In the genomic region with DNA sequence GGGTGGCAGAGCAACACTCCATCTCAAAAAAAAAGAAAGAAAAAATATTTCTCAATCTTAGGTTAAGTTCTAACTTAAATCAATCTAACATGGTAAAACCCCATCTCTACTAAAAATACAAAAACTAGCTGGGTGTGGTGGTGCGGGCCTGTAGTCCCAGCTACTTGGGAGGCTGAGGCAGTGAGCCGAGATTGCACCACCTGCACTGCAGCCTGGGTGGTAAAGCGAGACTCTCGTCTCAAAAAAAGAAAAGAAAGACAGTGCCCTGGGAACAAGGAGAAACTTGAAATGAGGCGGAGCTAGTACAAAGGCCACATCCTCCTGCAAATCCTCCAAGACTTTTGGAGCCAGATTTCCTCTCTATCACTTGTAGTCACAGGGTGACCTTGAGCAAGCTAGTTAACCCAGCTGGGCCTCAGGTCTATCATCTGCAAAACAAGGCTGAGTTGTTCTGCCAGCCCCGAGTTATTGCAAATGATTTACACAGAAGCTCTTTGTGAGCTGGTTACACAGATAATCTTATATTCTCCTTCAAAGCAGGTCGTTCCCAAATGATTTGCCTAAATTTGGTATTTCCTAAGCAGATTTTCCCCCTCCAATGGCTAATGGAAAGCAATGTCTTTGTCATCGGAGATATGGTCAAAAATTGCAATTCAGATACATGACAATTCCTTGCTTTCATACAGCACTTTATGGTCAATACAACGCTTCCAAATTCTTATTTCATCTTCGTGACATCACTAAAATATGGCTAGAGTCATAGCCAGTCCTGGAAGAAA, we compare ENCODE assay signal across 1 cellular context.
TF ChIP-seq lines count a peak whose summit lies in the region.

No MANE protein-coding gene starts in this region.

TF ChIP-seq in HepG2, 621 proteins besides CTCF, POLR2A, EP300 and RAD21 (continued from another document):
- TF ChIP-seq TCF7 (IDR thresholded peaks at IDR 0.05; ENCODE audit: low read depth) (no peak), ZNF121 (CRISPR knock-in tag; IDR thresholded peaks at IDR 0.05) (no peak), ZNF33A (CRISPR knock-in tag; IDR thresholded peaks at IDR 0.05; ENCODE audit: borderline replicate concordance) (no peak), NFATC3 (CRISPR knock-in tag; IDR thresholded peaks at IDR 0.05) (no peak), RBFOX2 (IDR thresholded peaks at IDR 0.05; ENCODE audit: low read depth, low read length) (no peak), ZNF292 (CRISPR knock-in tag; IDR thresholded peaks at IDR 0.05; ENCODE audit: borderline replicate concordance, low read depth) (no peak), NR3C1 (CRISPR knock-in tag; IDR thresholded peaks at IDR 0.05) (no peak), MATR3 (CRISPR knock-in tag; IDR thresholded peaks at IDR 0.05) (no peak), SRF (IDR thresholded peaks at IDR 0.05; ENCODE audit: low read depth, low read length) (peak; percentile 94), SMYD3 (CRISPR knock-in tag; IDR thresholded peaks at IDR 0.05) (no peak)
- TF ChIP-seq, protein P1, sequence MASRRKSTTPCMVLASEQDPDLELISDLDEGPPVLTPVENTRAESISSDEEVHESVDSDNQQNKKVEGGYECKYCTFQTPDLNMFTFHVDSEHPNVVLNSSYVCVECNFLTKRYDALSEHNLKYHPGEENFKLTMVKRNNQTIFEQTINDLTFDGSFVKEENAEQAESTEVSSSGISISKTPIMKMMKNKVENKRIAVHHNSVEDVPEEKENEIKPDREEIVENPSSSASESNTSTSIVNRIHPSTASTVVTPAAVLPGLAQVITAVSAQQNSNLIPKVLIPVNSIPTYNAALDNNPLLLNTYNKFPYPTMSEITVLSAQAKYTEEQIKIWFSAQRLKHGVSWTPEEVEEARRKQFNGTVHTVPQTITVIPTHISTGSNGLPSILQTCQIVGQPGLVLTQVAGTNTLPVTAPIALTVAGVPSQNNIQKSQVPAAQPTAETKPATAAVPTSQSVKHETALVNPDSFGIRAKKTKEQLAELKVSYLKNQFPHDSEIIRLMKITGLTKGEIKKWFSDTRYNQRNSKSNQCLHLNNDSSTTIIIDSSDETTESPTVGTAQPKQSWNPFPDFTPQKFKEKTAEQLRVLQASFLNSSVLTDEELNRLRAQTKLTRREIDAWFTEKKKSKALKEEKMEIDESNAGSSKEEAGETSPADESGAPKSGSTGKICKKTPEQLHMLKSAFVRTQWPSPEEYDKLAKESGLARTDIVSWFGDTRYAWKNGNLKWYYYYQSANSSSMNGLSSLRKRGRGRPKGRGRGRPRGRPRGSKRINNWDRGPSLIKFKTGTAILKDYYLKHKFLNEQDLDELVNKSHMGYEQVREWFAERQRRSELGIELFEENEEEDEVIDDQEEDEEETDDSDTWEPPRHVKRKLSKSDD (CRISPR knock-in tag; IDR thresholded peaks at IDR 0.05; ENCODE audit: low read depth): no peak
- TF ChIP-seq, protein P2, sequence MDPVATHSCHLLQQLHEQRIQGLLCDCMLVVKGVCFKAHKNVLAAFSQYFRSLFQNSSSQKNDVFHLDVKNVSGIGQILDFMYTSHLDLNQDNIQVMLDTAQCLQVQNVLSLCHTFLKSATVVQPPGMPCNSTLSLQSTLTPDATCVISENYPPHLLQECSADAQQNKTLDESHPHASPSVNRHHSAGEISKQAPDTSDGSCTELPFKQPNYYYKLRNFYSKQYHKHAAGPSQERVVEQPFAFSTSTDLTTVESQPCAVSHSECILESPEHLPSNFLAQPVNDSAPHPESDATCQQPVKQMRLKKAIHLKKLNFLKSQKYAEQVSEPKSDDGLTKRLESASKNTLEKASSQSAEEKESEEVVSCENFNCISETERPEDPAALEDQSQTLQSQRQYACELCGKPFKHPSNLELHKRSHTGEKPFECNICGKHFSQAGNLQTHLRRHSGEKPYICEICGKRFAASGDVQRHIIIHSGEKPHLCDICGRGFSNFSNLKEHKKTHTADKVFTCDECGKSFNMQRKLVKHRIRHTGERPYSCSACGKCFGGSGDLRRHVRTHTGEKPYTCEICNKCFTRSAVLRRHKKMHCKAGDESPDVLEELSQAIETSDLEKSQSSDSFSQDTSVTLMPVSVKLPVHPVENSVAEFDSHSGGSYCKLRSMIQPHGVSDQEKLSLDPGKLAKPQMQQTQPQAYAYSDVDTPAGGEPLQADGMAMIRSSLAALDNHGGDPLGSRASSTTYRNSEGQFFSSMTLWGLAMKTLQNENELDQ (CRISPR knock-in tag; IDR thresholded peaks at IDR 0.05; ENCODE audit: borderline replicate concordance): no peak
- TF ChIP-seq, protein P3, sequence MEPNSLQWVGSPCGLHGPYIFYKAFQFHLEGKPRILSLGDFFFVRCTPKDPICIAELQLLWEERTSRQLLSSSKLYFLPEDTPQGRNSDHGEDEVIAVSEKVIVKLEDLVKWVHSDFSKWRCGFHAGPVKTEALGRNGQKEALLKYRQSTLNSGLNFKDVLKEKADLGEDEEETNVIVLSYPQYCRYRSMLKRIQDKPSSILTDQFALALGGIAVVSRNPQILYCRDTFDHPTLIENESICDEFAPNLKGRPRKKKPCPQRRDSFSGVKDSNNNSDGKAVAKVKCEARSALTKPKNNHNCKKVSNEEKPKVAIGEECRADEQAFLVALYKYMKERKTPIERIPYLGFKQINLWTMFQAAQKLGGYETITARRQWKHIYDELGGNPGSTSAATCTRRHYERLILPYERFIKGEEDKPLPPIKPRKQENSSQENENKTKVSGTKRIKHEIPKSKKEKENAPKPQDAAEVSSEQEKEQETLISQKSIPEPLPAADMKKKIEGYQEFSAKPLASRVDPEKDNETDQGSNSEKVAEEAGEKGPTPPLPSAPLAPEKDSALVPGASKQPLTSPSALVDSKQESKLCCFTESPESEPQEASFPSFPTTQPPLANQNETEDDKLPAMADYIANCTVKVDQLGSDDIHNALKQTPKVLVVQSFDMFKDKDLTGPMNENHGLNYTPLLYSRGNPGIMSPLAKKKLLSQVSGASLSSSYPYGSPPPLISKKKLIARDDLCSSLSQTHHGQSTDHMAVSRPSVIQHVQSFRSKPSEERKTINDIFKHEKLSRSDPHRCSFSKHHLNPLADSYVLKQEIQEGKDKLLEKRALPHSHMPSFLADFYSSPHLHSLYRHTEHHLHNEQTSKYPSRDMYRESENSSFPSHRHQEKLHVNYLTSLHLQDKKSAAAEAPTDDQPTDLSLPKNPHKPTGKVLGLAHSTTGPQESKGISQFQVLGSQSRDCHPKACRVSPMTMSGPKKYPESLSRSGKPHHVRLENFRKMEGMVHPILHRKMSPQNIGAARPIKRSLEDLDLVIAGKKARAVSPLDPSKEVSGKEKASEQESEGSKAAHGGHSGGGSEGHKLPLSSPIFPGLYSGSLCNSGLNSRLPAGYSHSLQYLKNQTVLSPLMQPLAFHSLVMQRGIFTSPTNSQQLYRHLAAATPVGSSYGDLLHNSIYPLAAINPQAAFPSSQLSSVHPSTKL (CRISPR knock-in tag; IDR thresholded peaks at IDR 0.05): peak; percentile 72
